8 cellular contexts compared by ENCODE assay signal in genomic region chr19:45886427-45887310, GRCh38. TPM values are rescaled to one million over a fixed set of nuclear protein-coding genes. Genes with fewer than 3 reads are reported as not detected.
A peak's percentile ranks its signal among the peaks of the same experiment; 100 is the strongest.
DNase-seq lines count a peak whose midpoint lies in the region; ATAC-seq and TF ChIP-seq lines count a peak whose summit lies in the region.

No MANE protein-coding gene starts in this region.

- CTCF ChIA-PET in Caco-2 (lab: Charles Lee) = interaction anchor here (0.5 to 2.6 kb wide), 7 partner anchors 16 to 513 kb away, joined by 3 to 20 read pairs (median 6); partner anchors contain the start of genes FOXA3 and MYPOP
- CTCF ChIA-PET in IMR-90 (lab: Yijun Ruan, JAX) = no interaction called here

- DNase-seq in Caco-2 (peak; percentile 93 to 94), IMR-90 (peak; percentile 92), activated T-cell treated with anti-CD3 and anti-CD28 coated beads for 24 hours (ENCODE audit: low read depth) (peak; percentile 86), epithelial cell of esophagus (ENCODE audit: low read depth) (peak; percentile 97)
- DNase-seq in stimulated activated CD8-positive, alpha-beta memory T cell treated with anti-CD3 and anti-CD28 coated beads, Interleukin-2, amount 100 ng/mL, for 1 hour (ENCODE audit: low read depth in 2 of 2) = peak; percentile 73 to 79

- TF ChIP-seq RAD21 in IMR-90 (IDR thresholded peaks at IDR 0.05; ENCODE audit: low read length) = no peak

- peak overlapping the region; percentile 99 to 100 for H4K8ac ChIP-seq in IMR-90 (ENCODE audit: low read depth in 2 of 2, low read length in 2 of 2)

- H3K23ac ChIP-seq in IMR-90 (ENCODE audit: low read depth, low read length) = peak overlapping the region; percentile 65

- peak overlapping the region; percentile 86 for H4K5ac ChIP-seq in IMR-90 (ENCODE audit: low read depth, low read length)

- peak overlapping the region; percentile 89 for H3K9ac ChIP-seq in IMR-90 (ENCODE audit: low read depth, low read length)
- peak overlapping the region; percentile 85 for H3K9ac ChIP-seq in OCI-LY3 (ENCODE audit: low read length)

- H3K4ac ChIP-seq in IMR-90 (ENCODE audit: low read depth, low read length) = peak overlapping the region; percentile 97

- TF ChIP-seq CTCF in Caco-2 (IDR thresholded peaks at IDR 0.05; ENCODE audit: insufficient read depth in 1 of 2, low read depth in 1 of 2, low read length in 1 of 2, severe bottlenecking in 1 of 2, unreplicated experiment in 1 of 2) (no peak), IMR-90 (conservative IDR thresholded peaks at IDR 0.05; ENCODE audit: low read depth, low read length) (no peak), OCI-LY3 (IDR thresholded peaks at IDR 0.05; ENCODE audit: low read depth, low read length) (no peak), epithelial cell of esophagus (IDR thresholded peaks at IDR 0.05; ENCODE audit: insufficient read depth, low read depth, low read length, missing control alignments) (no peak)

- H2AFZ ChIP-seq in IMR-90 (replicated peaks; ENCODE audit: low read length, poor library complexity) (peak overlapping the region; percentile 95), OCI-LY3 (ENCODE audit: low read depth, low read length) (peak overlapping the region; percentile 86)

- H2BK15ac ChIP-seq in IMR-90 (ENCODE audit: low read depth, low read length) = peak overlapping the region; percentile 55; the same call in 1 of the 3 replicates

- WGBS in IMR-90 (ENCODE audit: extremely low coverage in 2 of 2, insufficient read length in 1 of 2), 2 experiments = 0% methylated on average over 7 of the region's 36 CpGs; no CpG with 5 or more reads in 1 of the 2 experiments

- H3K4me1 Mint-ChIP-seq in Caco-2 (ENCODE audit: low read depth, unreplicated experiment) = peaks cover 12% of the 10 kb centered on the region

- H3K36me3 ChIP-seq in Caco-2 (ENCODE audit: control insufficient read depth, insufficient read depth, low read length) = no peaks in the 10 kb centered on the region
- H3K36me3 ChIP-seq in IMR-90 (ENCODE audit: control insufficient read depth, insufficient read depth, low read length) = peaks cover 8% of the 10 kb centered on the region; the same call in 1 of the 2 replicates
- H3K36me3 ChIP-seq in OCI-LY3 (replicated peaks; ENCODE audit: low read depth, low read length) = peaks cover 11% of the 10 kb centered on the region

- H3K27ac ChIP-seq in IMR-90 (ENCODE audit: insufficient read depth, low read length) (peak overlapping the region; percentile 92), OCI-LY3 (ENCODE audit: low read length) (peak overlapping the region; percentile 79)

- no peaks in the 10 kb centered on the region for H3K9me3 Mint-ChIP-seq in Caco-2 (ENCODE audit: unreplicated experiment)

- H3K9me3 ChIP-seq in Caco-2 (no peaks in the 10 kb centered on the region), IMR-90 (ENCODE audit: control insufficient read depth, insufficient read depth, low read length) (no peaks in the 10 kb centered on the region), OCI-LY3 (ENCODE audit: insufficient read depth, low read length) (no peaks in the 10 kb centered on the region), mononuclear cell (ENCODE audit: low read depth, low read length) (no peaks in the 10 kb centered on the region)

- H3K4me3 ChIP-seq in Caco-2 (ENCODE audit: low read depth, low read length) = peak overlapping the region; percentile 84
- H3K4me3 ChIP-seq in IMR-90 (ENCODE audit: insufficient read depth, low read depth, low read length) = peak overlapping the region; percentile 74
- peak overlapping the region; percentile 83 for H3K4me3 ChIP-seq in OCI-LY3 (ENCODE audit: low read length)
- peak overlapping the region; percentile 68 for H3K4me3 ChIP-seq in epithelial cell of esophagus (ENCODE audit: low read length)
- H3K4me3 ChIP-seq in mononuclear cell (ENCODE audit: low read length) = peak overlapping the region; percentile 65

- peak overlapping the region; percentile 93 for H2AK9ac ChIP-seq in IMR-90 (replicated peaks; ENCODE audit: low read depth, low read length, poor library complexity)

- H3K4me1 ChIP-seq in Caco-2 (peaks cover 12% of the 10 kb centered on the region), IMR-90 (ENCODE audit: control insufficient read depth, insufficient read depth, low read length) (peaks cover 10% of the 10 kb centered on the region), OCI-LY3 (ENCODE audit: low read length) (peaks cover 25% of the 10 kb centered on the region), mononuclear cell (ENCODE audit: insufficient read depth, low read length) (peaks cover 35% of the 10 kb centered on the region)

- peak overlapping the region; percentile 68 for H3K18ac ChIP-seq in IMR-90 (ENCODE audit: low read depth, low read length)

- H3K4me2 ChIP-seq in IMR-90 (ENCODE audit: low read depth, low read length) = peak overlapping the region; percentile 86
- H3K4me2 ChIP-seq in OCI-LY3 (ENCODE audit: low read length) = peak overlapping the region; percentile 83

- peak overlapping the region; percentile 95 for H3K27ac Mint-ChIP-seq in Caco-2 (ENCODE audit: unreplicated experiment)

- peak overlapping the region; percentile 75 for H3K56ac ChIP-seq in IMR-90 (ENCODE audit: extremely low read depth, insufficient read depth, low read length)

- no peaks in the 10 kb centered on the region for H3K27me3 Mint-ChIP-seq in Caco-2 (ENCODE audit: insufficient read depth, unreplicated experiment)

- peak; percentile 30; the same call in 1 of the 2 replicates for TF ChIP-seq POLR2A in IMR-90 (IDR thresholded peaks at IDR 0.05; ENCODE audit: low read depth, low read length)

- H3K79me1 ChIP-seq in IMR-90 (ENCODE audit: low read depth in 1 of 2, low read length in 2 of 2) = peaks cover 8 to 30% of the 10 kb centered on the region in 2 experiments

- peak overlapping the region; percentile 98 for H3K14ac ChIP-seq in IMR-90 (replicated peaks; ENCODE audit: low read depth, low read length)

- H4K20me1 ChIP-seq in IMR-90 (ENCODE audit: insufficient read depth, low read length) = peaks cover 15% of the 10 kb centered on the region
- no peaks in the 10 kb centered on the region for H4K20me1 ChIP-seq in OCI-LY3 (ENCODE audit: insufficient read depth, low read length)

- intact Hi-C loops in Caco-2 (cut with micrococcal nuclease; ENCODE audit: unreplicated experiment) (no loop called here), IMR-90 (cut with micrococcal nuclease) (loop anchor here (2.0 to 5.0 kb wide), 2 partner anchors 24 to 111 kb away; partner anchors contain the start of genes CCDC61 and SYMPK)

- peak overlapping the region; percentile 93 for H3K4me3 Mint-ChIP-seq in Caco-2 (ENCODE audit: unreplicated experiment)

- peak overlapping the region; percentile 75 for H2BK120ac ChIP-seq in IMR-90 (ENCODE audit: low read depth, low read length)

- BruUV-seq in Caco-2 (replicated peaks; lab: Mats Ljungman, UMichigan) (no TSS peak), IMR-90 (replicated peaks; lab: Mats Ljungman, UMichigan) (no TSS peak)

- peak overlapping the region; percentile 97 for H4K91ac ChIP-seq in IMR-90 (ENCODE audit: insufficient read depth, low read depth, low read length)

- peak overlapping the region; percentile 86 for H2BK5ac ChIP-seq in IMR-90 (ENCODE audit: low read depth, low read length, poor library complexity, severe bottlenecking)

- POLR2A ChIA-PET in Caco-2 (lab: Charles Lee) = interaction anchor here (0.6 to 2.6 kb wide), 9 partner anchors 16 to 903 kb away, joined by 3 to 25 read pairs (median 6); partner anchors contain the start of genes CCDC61, FBXO46, FOXA3 and MYPOP
- POLR2A ChIA-PET in IMR-90 (lab: Charles Lee; ENCODE audit: unreplicated experiment) = no interaction called here

- dilution Hi-C loops in IMR-90 (cut with HindIII; ENCODE audit: low sequenced_read_pairs, unreplicated experiment) = no loop called here

- peak overlapping the region; percentile 85 for H2AK5ac ChIP-seq in IMR-90 (ENCODE audit: low read depth, low read length)

- H3K27me3 ChIP-seq in Caco-2 (replicated peaks; ENCODE audit: control insufficient read depth, insufficient read depth, low read length) (no peaks in the 10 kb centered on the region), IMR-90 (ENCODE audit: control insufficient read depth, insufficient read depth, low read length) (no peaks in the 10 kb centered on the region), OCI-LY3 (ENCODE audit: low read depth, low read length) (no peaks in the 10 kb centered on the region), mononuclear cell (ENCODE audit: insufficient read depth, low read length) (no peaks in the 10 kb centered on the region)

- peak; percentile 48 for ATAC-seq in GM21447 (IDR thresholded peaks at IDR 0.05; ENCODE audit: unreplicated experiment)
- ATAC-seq in IMR-90 (ENCODE audit: low read depth) = peak; percentile 79

- peaks cover 31% of the 10 kb centered on the region for H3K36me3 Mint-ChIP-seq in Caco-2 (ENCODE audit: insufficient read depth, unreplicated experiment)

- H3K9me1 ChIP-seq in IMR-90 (ENCODE audit: insufficient read depth, low read length) = peaks cover 6% of the 10 kb centered on the region; the same call in 1 of the 2 replicates

- in situ Hi-C loops in IMR-90 (cut with MboI; ENCODE audit: low sequenced_read_pairs) = no loop called here

- peaks cover 21% of the 10 kb centered on the region for H3K79me2 ChIP-seq in OCI-LY3 (ENCODE audit: low read length)

- no peak overlapping the region; the same call in 1 of the 2 replicates for H2BK20ac ChIP-seq in IMR-90 (ENCODE audit: low read depth, low read length)

RNA-seq across cellular contexts. Expression of gene IRF2BP1, which starts 0.7 kb away (rescaled TPM):
- total RNA-seq in Caco-2 (2022) (27.6 and 29.2 TPM in 2 replicates), IMR-90 (2012; rRNA removed) (4.5 and 5.0 TPM in 2 replicates), mononuclear cell (17.3 TPM)
- 8.5 and 11.6 TPM in 2 replicates for polyA plus RNA-seq in IMR-90 (2012; rRNA removed)
- 9.6 and 15.7 TPM in 2 replicates for polyA plus RNA-seq in IMR-90 (2012; cell fraction: cytosol; rRNA removed)
- polyA plus RNA-seq in IMR-90 (2012; cell fraction: nucleus; rRNA removed; ENCODE audit: low replicate concordance) = 3.3 and 9.4 TPM in 2 replicates

RNA-seq across cellular contexts. Expression of gene MYPOP, which starts 15.7 kb away (rescaled TPM):
- 15.8 and 18.1 TPM in 2 replicates for total RNA-seq in Caco-2 (2022)
- total RNA-seq in IMR-90 (2012; rRNA removed) = 0.28 and 0.36 TPM in 2 replicates
- 2.8 and 3.1 TPM in 2 replicates for polyA plus RNA-seq in IMR-90 (2012; rRNA removed)
- polyA plus RNA-seq in IMR-90 (2012; cell fraction: cytosol; rRNA removed) = 3.4 and 5.0 TPM in 2 replicates
- polyA plus RNA-seq in IMR-90 (2012; cell fraction: nucleus; rRNA removed; ENCODE audit: low replicate concordance) = 8.9 and 14.7 TPM in 2 replicates
- 1.3 TPM for total RNA-seq in mononuclear cell

RNA-seq across cellular contexts. Expression of gene FOXA3, which starts 22.5 kb away (rescaled TPM):
- total RNA-seq in Caco-2 (2022) = 15.3 and 19.0 TPM in 2 replicates
- not detected in 2 replicates for total RNA-seq in IMR-90 (2012; rRNA removed)
- polyA plus RNA-seq in IMR-90 (2012; rRNA removed) = not detected in 2 replicates
- polyA plus RNA-seq in IMR-90 (2012; cell fraction: cytosol; rRNA removed) = 0.01 TPM in 1 of 2 replicates, not detected in the other
- polyA plus RNA-seq in IMR-90 (2012; cell fraction: nucleus; rRNA removed; ENCODE audit: low replicate concordance) = not detected in 2 replicates
- not detected for total RNA-seq in mononuclear cell

RNA-seq across cellular contexts. Expression of gene SYMPK, which starts 23.7 kb away (rescaled TPM):
- total RNA-seq in Caco-2 (2022) (81.8 and 85.0 TPM in 2 replicates), IMR-90 (2012; rRNA removed) (33.6 and 35.3 TPM in 2 replicates), mononuclear cell (27.2 TPM)
- polyA plus RNA-seq in IMR-90 (2012; rRNA removed) = 70.0 and 71.5 TPM in 2 replicates
- 32.0 and 52.6 TPM in 2 replicates for polyA plus RNA-seq in IMR-90 (2012; cell fraction: cytosol; rRNA removed)
- 124 and 193 TPM in 2 replicates for polyA plus RNA-seq in IMR-90 (2012; cell fraction: nucleus; rRNA removed; ENCODE audit: low replicate concordance)

RNA-seq across cellular contexts. Expression of gene NANOS2, which starts 27.9 kb away (rescaled TPM):
- total RNA-seq in Caco-2 (2022) (not detected in 2 replicates), IMR-90 (2012; rRNA removed) (not detected in 2 replicates), mononuclear cell (not detected)
- not detected in 2 replicates for polyA plus RNA-seq in IMR-90 (2012; rRNA removed)
- polyA plus RNA-seq in IMR-90 (2012; cell fraction: cytosol; rRNA removed) = not detected in 2 replicates
- not detected in 2 replicates for polyA plus RNA-seq in IMR-90 (2012; cell fraction: nucleus; rRNA removed; ENCODE audit: low replicate concordance)

Comparison
In these comparisons a context has a peak if more than half of its experiments do, and no peak if none do; other contexts are left out.
1. Peak in every context shown above with its lines: DNase-seq, ATAC-seq, H3K4me3 ChIP-seq and H3K27ac ChIP-seq.
2. RNA of gene FOXA3, which starts 22.5 kb away (total RNA-seq): 15.3 to 19.0 TPM in Caco-2; not detected in IMR-90 and not detected in mononuclear cell (single experiment); every median in the first group is over 10 times any median in the second.